In the genomic region with DNA sequence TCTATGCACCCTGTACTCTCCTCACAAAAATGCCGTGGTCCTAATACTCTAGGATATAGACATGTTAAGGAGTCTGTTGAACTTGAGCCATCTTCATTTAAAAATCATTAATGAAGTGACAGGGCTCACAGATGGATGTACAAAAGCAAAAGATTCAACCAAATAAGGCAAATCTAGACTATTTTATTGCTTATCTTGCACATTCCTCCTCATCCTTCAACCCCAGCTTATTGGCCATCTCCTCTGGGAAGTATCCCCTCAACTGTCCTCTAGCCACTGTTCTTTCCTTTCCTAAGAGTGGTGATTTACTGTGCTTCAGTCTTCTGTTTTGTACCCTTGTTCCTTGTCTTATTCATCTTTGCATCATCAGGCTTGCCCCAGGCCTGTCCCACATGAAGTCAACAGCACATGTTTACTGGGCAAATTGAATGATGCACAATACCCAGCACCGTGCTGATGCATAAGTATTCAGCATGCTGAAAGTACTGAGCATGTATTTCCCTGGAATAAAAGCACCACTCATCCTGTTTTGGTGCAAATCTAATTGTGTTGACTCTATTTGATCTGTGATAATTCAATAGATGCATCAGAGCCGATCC, we compare ENCODE assay signal across 25 cellular contexts.
"Had no signal": no experiment of that assay in that cellular context is flagged by ENCODE, and none has a peak within 500 bp of the region (broad histone marks: within the 10 kb centered on the region; RNA-seq: fewer than 3 reads in every experiment).

No MANE protein-coding gene starts in this region.

- H3K27me3 ChIP-seq: cardiac muscle cell, gastroesophageal sphincter, neutrophil, ovary, spleen, upper lobe of left lung had no signal

- H3K4me3 Mint-ChIP-seq: activated B cell treated with CpG ODN at 0.5 μM for 24 hours; activated CD4-positive, alpha-beta T cell treated with anti-CD3 and anti-CD28 coated beads for 36 hours; activated naive CD4-positive, alpha-beta T cell treated with anti-CD3 and anti-CD28 coated beads, Interleukin-2, amount 10 ng/mL, durations not matched to agents 7 days and 5 days; activated T-cell treated with anti-CD3 and anti-CD28 coated beads, Interleukin-2, amount 50 U/mL, for 24 hours; nephron had no signal

- H3K27ac Mint-ChIP-seq: activated B cell treated with CpG ODN at 0.5 μM for 24 hours; activated CD4-positive, alpha-beta T cell treated with anti-CD3 and anti-CD28 coated beads for 36 hours; activated naive CD4-positive, alpha-beta T cell treated with anti-CD3 and anti-CD28 coated beads, Interleukin-2, amount 10 ng/mL, durations not matched to agents 7 days and 5 days; activated T-cell treated with anti-CD3 and anti-CD28 coated beads, Interleukin-2, amount 50 U/mL, for 24 hours; nephron had no signal

- H3K9me3 Mint-ChIP-seq: activated naive CD4-positive, alpha-beta T cell treated with anti-CD3 and anti-CD28 coated beads, Interleukin-2, amount 10 ng/mL, durations not matched to agents 7 days and 5 days; nephron had no signal

- H3K27ac ChIP-seq: cardiac muscle cell, gastroesophageal sphincter, neutrophil, ovary, prostate gland, spleen, upper lobe of left lung had no signal

- H3K4me1 Mint-ChIP-seq: activated CD4-positive, alpha-beta T cell treated with anti-CD3 and anti-CD28 coated beads for 36 hours; activated naive CD4-positive, alpha-beta T cell treated with anti-CD3 and anti-CD28 coated beads, Interleukin-2, amount 10 ng/mL, durations not matched to agents 7 days and 5 days had no signal

- H3K36me3 ChIP-seq: cardiac muscle cell, gastroesophageal sphincter, neutrophil, ovary, prostate gland, spleen, upper lobe of left lung had no signal

- H3K27me3 Mint-ChIP-seq: activated B cell treated with CpG ODN at 0.5 μM for 24 hours; activated CD4-positive, alpha-beta T cell treated with anti-CD3 and anti-CD28 coated beads for 36 hours; activated naive CD4-positive, alpha-beta T cell treated with anti-CD3 and anti-CD28 coated beads, Interleukin-2, amount 10 ng/mL, durations not matched to agents 7 days and 5 days had no signal

- H3K4me3 ChIP-seq: cardiac muscle cell, gastroesophageal sphincter, ovary, prostate gland, spleen, upper lobe of left lung had no signal

- DNase-seq: activated B cell treated with CpG ODN at 0.5 μM for 24 hours; activated CD4-positive, alpha-beta T cell treated with anti-CD3 and anti-CD28 coated beads for 36 hours; activated CD4-positive, alpha-beta T cell treated with anti-CD3 and anti-CD28 coated beads, Interleukin-2, amount 50 U/mL, for 4 hours; activated CD8-positive, alpha-beta memory T cell treated with anti-CD3 and anti-CD28 coated beads for 24 hours; activated CD8-positive, alpha-beta memory T cell treated with anti-CD3 and anti-CD28 coated beads, Interleukin-2, amount 50 U/mL, for 4 hours; activated effector memory CD4-positive, alpha-beta T cell treated with anti-CD3 and anti-CD28 coated beads, Interleukin-2, amount 50 U/mL, for 16 hours; activated naive CD4-positive, alpha-beta T cell treated with anti-CD3 and anti-CD28 coated beads, Interleukin-2, amount 10 ng/mL, durations not matched to agents 7 days and 5 days; activated T-cell treated with anti-CD3 and anti-CD28 coated beads, Interleukin-2, amount 50 U/mL, for 24 hours; amygdala; erythroblast; head of caudate nucleus; hypothalamus; left cardiac atrium; mesenchymal stem cell; ovary; spleen; stimulated activated CD4-positive, alpha-beta T cell treated with anti-CD3 and anti-CD28 coated beads, Interleukin-4, amount 100 ng/mL, for 1 hour; stimulated activated naive CD4-positive, alpha-beta T cell treated with Interleukin-2 at 50 U/mL for 16 hours; T-helper 1 cell; upper lobe of left lung had no signal

- ATAC-seq: activated CD4-positive, alpha-beta T cell treated with anti-CD3 and anti-CD28 coated beads for 36 hours; gastroesophageal sphincter; left cardiac atrium had no signal

- H3K4me1 ChIP-seq: gastroesophageal sphincter, prostate gland, spleen, upper lobe of left lung had no signal

- H3K36me3 Mint-ChIP-seq: activated naive CD4-positive, alpha-beta T cell treated with anti-CD3 and anti-CD28 coated beads, Interleukin-2, amount 10 ng/mL, durations not matched to agents 7 days and 5 days had no signal
